Comparison of ENCODE assay signal across 8 cellular contexts in the genomic region with DNA sequence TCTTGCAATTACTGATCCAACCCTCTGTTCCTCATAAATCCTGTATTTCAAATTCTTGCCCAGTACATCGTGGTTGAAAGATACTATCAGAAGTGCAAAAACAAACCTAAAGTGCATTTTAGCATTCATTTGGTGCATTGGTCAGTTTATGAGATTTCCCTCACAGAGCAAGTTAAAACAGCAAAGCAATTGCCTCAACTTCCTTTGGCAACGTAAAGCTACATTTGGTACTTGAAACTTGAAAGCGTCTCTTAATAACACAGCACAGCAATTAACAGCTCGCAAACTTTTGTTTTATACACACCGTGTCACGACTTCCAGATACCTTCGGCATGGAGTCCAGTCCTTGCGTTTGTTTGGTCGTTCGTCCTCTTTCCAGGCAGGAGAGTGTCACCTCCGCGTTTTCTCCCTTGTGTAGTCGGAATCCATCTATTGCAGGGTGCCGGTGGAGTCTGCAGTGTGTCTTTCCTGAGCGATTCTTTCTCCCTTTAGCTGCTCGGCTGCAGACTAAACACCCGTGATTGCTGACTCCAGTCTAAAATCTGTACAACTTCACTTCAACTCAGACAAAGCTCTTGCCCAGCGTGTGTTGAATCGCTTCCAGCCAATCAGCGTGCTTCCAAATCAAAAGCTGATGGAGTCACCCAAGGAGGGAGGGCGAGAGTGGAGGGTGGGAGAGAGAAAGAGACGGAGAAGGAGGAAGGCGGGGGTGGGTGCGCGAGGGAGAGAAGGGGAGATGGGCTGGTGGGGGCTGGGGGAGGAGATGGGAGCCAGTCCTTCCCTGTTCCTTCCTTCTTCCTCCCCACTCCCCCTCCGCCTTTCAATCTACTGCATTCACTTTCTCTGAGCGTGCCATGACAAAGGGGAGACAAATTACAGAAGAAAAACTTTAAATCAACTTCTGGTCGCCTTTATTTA. TPM values are rescaled to one million over a fixed set of nuclear protein-coding genes. Genes with fewer than 3 reads are reported as not detected.
DNase-seq lines count a peak whose midpoint lies in the region; ATAC-seq and TF ChIP-seq lines count a peak whose summit lies in the region.

A gene with protein sequence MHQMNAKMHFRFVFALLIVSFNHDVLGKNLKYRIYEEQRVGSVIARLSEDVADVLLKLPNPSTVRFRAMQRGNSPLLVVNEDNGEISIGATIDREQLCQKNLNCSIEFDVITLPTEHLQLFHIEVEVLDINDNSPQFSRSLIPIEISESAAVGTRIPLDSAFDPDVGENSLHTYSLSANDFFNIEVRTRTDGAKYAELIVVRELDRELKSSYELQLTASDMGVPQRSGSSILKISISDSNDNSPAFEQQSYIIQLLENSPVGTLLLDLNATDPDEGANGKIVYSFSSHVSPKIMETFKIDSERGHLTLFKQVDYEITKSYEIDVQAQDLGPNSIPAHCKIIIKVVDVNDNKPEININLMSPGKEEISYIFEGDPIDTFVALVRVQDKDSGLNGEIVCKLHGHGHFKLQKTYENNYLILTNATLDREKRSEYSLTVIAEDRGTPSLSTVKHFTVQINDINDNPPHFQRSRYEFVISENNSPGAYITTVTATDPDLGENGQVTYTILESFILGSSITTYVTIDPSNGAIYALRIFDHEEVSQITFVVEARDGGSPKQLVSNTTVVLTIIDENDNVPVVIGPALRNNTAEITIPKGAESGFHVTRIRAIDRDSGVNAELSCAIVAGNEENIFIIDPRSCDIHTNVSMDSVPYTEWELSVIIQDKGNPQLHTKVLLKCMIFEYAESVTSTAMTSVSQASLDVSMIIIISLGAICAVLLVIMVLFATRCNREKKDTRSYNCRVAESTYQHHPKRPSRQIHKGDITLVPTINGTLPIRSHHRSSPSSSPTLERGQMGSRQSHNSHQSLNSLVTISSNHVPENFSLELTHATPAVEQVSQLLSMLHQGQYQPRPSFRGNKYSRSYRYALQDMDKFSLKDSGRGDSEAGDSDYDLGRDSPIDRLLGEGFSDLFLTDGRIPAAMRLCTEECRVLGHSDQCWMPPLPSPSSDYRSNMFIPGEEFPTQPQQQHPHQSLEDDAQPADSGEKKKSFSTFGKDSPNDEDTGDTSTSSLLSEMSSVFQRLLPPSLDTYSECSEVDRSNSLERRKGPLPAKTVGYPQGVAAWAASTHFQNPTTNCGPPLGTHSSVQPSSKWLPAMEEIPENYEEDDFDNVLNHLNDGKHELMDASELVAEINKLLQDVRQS (minus strand): TSS at position 544 of the 918 bp plus-strand sequence. CDS start 406 bp downstream, at position 138.

- TF ChIP-seq CTCF in astrocyte of the cerebellum (IDR thresholded peaks at IDR 0.05; ENCODE audit: low read depth, low read length, missing control alignments) (no peak), natural killer cell (IDR thresholded peaks at IDR 0.05) (no peak)

- peak within 1 kb of the TSS; percentile 80 for H3K4me3 ChIP-seq in astrocyte of the cerebellum (ENCODE audit: low read depth, low read length)

- intact Hi-C loops in natural killer cell (cut with micrococcal nuclease) = no loop called here

- H3K27ac Mint-ChIP-seq in natural killer cell = no peak within 1 kb of the TSS

- H3K4me1 Mint-ChIP-seq in natural killer cell = no peaks in the 10 kb centered on the region

- peaks cover 0 to 4% of the 10 kb centered on the region in 2 donors for H3K9me3 Mint-ChIP-seq in natural killer cell

- no peaks in the 10 kb centered on the region for H3K36me3 Mint-ChIP-seq in natural killer cell

- ATAC-seq in GM21447 (IDR thresholded peaks at IDR 0.05; ENCODE audit: unreplicated experiment) = peak; percentile 65
- ATAC-seq in HG03460 (IDR thresholded peaks at IDR 0.05; ENCODE audit: unreplicated experiment) = no peak
- no peak for ATAC-seq in natural killer cell

- DNase-seq in EH (ENCODE audit: low read depth) (peak; percentile 98), NCI-H2107 (lab: John Stamatoyannopoulos, UW) (peak; percentile 4), astrocyte of the cerebellum (ENCODE audit: low read depth) (peak; percentile 97), hypothalamus (lab: John Stamatoyannopoulos, UW) (peak; percentile 7 to 82 (median 57)), retina (peak; percentile 75), natural killer cell (no peak)

- H3K4me3 Mint-ChIP-seq in natural killer cell = no peak within 1 kb of the TSS

- H3K27me3 Mint-ChIP-seq in natural killer cell (ENCODE audit: low read depth in 2 of 2) = no peaks in the 10 kb centered on the region

- in situ Hi-C loops in astrocyte of the cerebellum (cut with HindIII; ENCODE audit: low sequenced_read_pairs) = loop anchor here (10.0 to 25.0 kb wide), 3 partner anchors 227 to 1155 kb away; no protein-coding TSS in a partner anchor

RNA-seq across cellular contexts. Expression of the gene that starts here (rescaled TPM):
- not detected for total RNA-seq in natural killer cell
